In genomic region chr3:156760333-156760732, GRCh38 we compare ENCODE assay signal across 9 cellular contexts.
DNase-seq lines count a peak whose midpoint lies in the region; ATAC-seq and TF ChIP-seq lines count a peak whose summit lies in the region.
"Had no signal": no experiment of that assay in that cellular context is flagged by ENCODE, and none has a peak within 500 bp of the region (broad histone marks: within the 10 kb centered on the region; RNA-seq: fewer than 3 reads in every experiment).

No MANE protein-coding gene starts in this region.

- H3K4me3 ChIP-seq in SK-N-MC (peak overlapping the region; percentile 2; the same call in 1 of the 2 replicates), stomach (no peak overlapping the region)

- ATAC-seq in GM19351 (IDR thresholded peaks at IDR 0.05; ENCODE audit: unreplicated experiment) = peak; percentile 96
- peak; percentile 90 for ATAC-seq in HG02981 (IDR thresholded peaks at IDR 0.05; ENCODE audit: unreplicated experiment)
- no peak for ATAC-seq in HG02970 (IDR thresholded peaks at IDR 0.05; ENCODE audit: low FRiP score, unreplicated experiment)

- peaks cover 0 to 15% (median 4%) of the 10 kb centered on the region in 4 donors for H3K4me1 ChIP-seq in stomach

- DNase-seq in GDM1 (lab: John Stamatoyannopoulos, UW) = peak; percentile 37
- DNase-seq in SK-N-MC (ENCODE audit: low read depth, low spot score) = no peak
- no peak for DNase-seq in activated CD4-positive, alpha-beta T cell treated with anti-CD3 and anti-CD28 coated beads for 4 hours
- no peak for DNase-seq in stomach
- no peak for DNase-seq in SIG-M5 (lab: John Stamatoyannopoulos, UW)
- DNase-seq: stimulated activated CD4-positive, alpha-beta T cell treated with anti-CD3 and anti-CD28 coated beads, Interleukin-2, amount 100 ng/mL, for 24 hours had no signal

- no peaks in the 10 kb centered on the region for H3K27me3 ChIP-seq in stomach

- no peak for TF ChIP-seq CTCF in stomach (IDR thresholded peaks at IDR 0.05)

- H3K36me3 ChIP-seq in SK-N-MC (ENCODE audit: insufficient read depth, low read length) (peaks cover 7% of the 10 kb centered on the region; the same call in 1 of the 2 replicates), stomach (no peaks in the 10 kb centered on the region)

- no peak for TF ChIP-seq EP300 in stomach (IDR thresholded peaks at IDR 0.05)

- H3K9ac ChIP-seq in SK-N-MC (ENCODE audit: insufficient read length) = peak overlapping the region; percentile 4

- intact Hi-C loops in stomach (cut with DNase I; ENCODE audit: low total_unique reads) = no loop called here

- no peak for TF ChIP-seq POLR2A in stomach (IDR thresholded peaks at IDR 0.05)

- H3K9me3 ChIP-seq in SK-N-MC (ENCODE audit: low read depth, low read length) = peaks cover 4% of the 10 kb centered on the region; the same call in 1 of the 2 replicates
- no peaks in the 10 kb centered on the region for H3K9me3 ChIP-seq in stomach

- H3K27ac ChIP-seq in SK-N-MC = peak overlapping the region; percentile 94
- no peak overlapping the region for H3K27ac ChIP-seq in stomach
